18 cellular contexts compared by ENCODE assay signal in genomic region chr17:79104898-79105600, GRCh38.
"Had no signal": no experiment of that assay in that cellular context is flagged by ENCODE, and none has a peak within 500 bp of the region (broad histone marks: within the 10 kb centered on the region; RNA-seq: fewer than 3 reads in every experiment).

No MANE protein-coding gene starts in this region.

- H3K9me3 ChIP-seq: body of pancreas, colonic mucosa, psoas muscle, suprapubic skin had no signal

- H3K4me3 Mint-ChIP-seq: activated CD4-positive, alpha-beta T cell treated with anti-CD3 and anti-CD28 coated beads, Interleukin-2, amount 10 ng/mL, durations not matched to agents 24 days and 14 days; activated CD8-positive, alpha-beta T cell treated with anti-CD3 and anti-CD28 coated beads, Interleukin-2, amount 10 ng/mL, durations not matched to agents 7 days and 5 days; activated naive CD8-positive, alpha-beta T cell; stimulated activated naive CD8-positive, alpha-beta T cell treated with anti-CD3 and anti-CD28 coated beads, Interleukin-15, Interleukin-2, amounts not matched to agents 100 ng/mL and 50 ng/mL, for 24 hours had no signal

- H3K4me1 Mint-ChIP-seq: activated CD4-positive, alpha-beta T cell treated with anti-CD3 and anti-CD28 coated beads, Interleukin-2, amount 10 ng/mL, durations not matched to agents 24 days and 14 days had no signal

- H3K27ac Mint-ChIP-seq: activated CD4-positive, alpha-beta T cell treated with anti-CD3 and anti-CD28 coated beads, Interleukin-2, amount 10 ng/mL, durations not matched to agents 24 days and 14 days; activated CD8-positive, alpha-beta T cell treated with anti-CD3 and anti-CD28 coated beads, Interleukin-2, amount 10 ng/mL, durations not matched to agents 7 days and 5 days; activated naive CD8-positive, alpha-beta T cell; stimulated activated naive CD8-positive, alpha-beta T cell treated with anti-CD3 and anti-CD28 coated beads, Interleukin-15, Interleukin-2, amounts not matched to agents 100 ng/mL and 50 ng/mL, for 24 hours had no signal

- H3K4me3 ChIP-seq: body of pancreas, colonic mucosa, psoas muscle, suprapubic skin had no signal

- H3K4me1 ChIP-seq: body of pancreas, colonic mucosa, psoas muscle, suprapubic skin had no signal

- ATAC-seq: activated CD8-positive, alpha-beta T cell treated with anti-CD3 and anti-CD28 coated beads, Interleukin-2, amount 10 ng/mL, durations not matched to agents 7 days and 5 days; body of pancreas; psoas muscle; sciatic nerve had no signal

- H3K27ac ChIP-seq: body of pancreas, colonic mucosa, psoas muscle, suprapubic skin had no signal

- H3K27me3 ChIP-seq: colonic mucosa had no signal

- H3K36me3 Mint-ChIP-seq: activated naive CD8-positive, alpha-beta T cell had no signal

- DNase-seq: activated CD4-positive, alpha-beta T cell treated with anti-CD3 and anti-CD28 coated beads, Interleukin-2, amount 10 ng/mL, durations not matched to agents 24 days and 14 days; activated CD4-positive, CD25-positive, alpha-beta regulatory T cell; activated CD8-positive, alpha-beta memory T cell treated with anti-CD3 and anti-CD28 coated beads, Interleukin-2, amount 50 U/mL, for 4 hours; activated CD8-positive, alpha-beta T cell treated with anti-CD3 and anti-CD28 coated beads, Interleukin-2, amount 10 ng/mL, durations not matched to agents 7 days and 5 days; activated effector memory CD4-positive, alpha-beta T cell treated with anti-CD3 and anti-CD28 coated beads, Interleukin-2, amount 50 U/mL, for 16 hours; activated T-cell treated with anti-CD3 and anti-CD28 coated beads, Interleukin-2, amount 50 U/mL, for 48 hours; amniotic stem cell; body of pancreas; central memory CD4-positive, alpha-beta T cell; colonic mucosa; foreskin fibroblast; hypothalamus; psoas muscle; trophoblast cell had no signal

- H3K9me3 Mint-ChIP-seq: activated CD4-positive, alpha-beta T cell treated with anti-CD3 and anti-CD28 coated beads, Interleukin-2, amount 10 ng/mL, durations not matched to agents 24 days and 14 days; stimulated activated naive CD8-positive, alpha-beta T cell treated with anti-CD3 and anti-CD28 coated beads, Interleukin-15, Interleukin-2, amounts not matched to agents 100 ng/mL and 50 ng/mL, for 24 hours had no signal

- H3K27me3 Mint-ChIP-seq: activated naive CD8-positive, alpha-beta T cell had no signal

- H3K36me3 ChIP-seq: colonic mucosa, suprapubic skin had no signal
